Comparison of ENCODE assay signal across 8 cellular contexts in genomic region chr6:42963855-42964605, GRCh38. TPM values are rescaled to one million over a fixed set of nuclear protein-coding genes. Genes with fewer than 3 reads are reported as not detected.
A peak's percentile ranks its signal among the peaks of the same experiment; 100 is the strongest.
DNase-seq lines count a peak whose midpoint lies in the region; ATAC-seq, FAIRE-seq and TF ChIP-seq lines count a peak whose summit lies in the region.

No MANE protein-coding gene starts in this region.

- POLR2A ChIA-PET in RWPE1 (lab: Yijun Ruan, JAX; ENCODE audit: low non-redundant PET) = no interaction called here

- CTCF ChIA-PET in RWPE1 (lab: Yijun Ruan, JAX) = interaction anchor here (0.5 to 0.6 kb wide), 3 partner anchors 16 to 133 kb away, joined by 3 to 5 read pairs (median 5); no protein-coding TSS in a partner anchor

- 0 out of 2 replicates have a peak overlapping the region, but pooled peaks have one; percentile 14 for H3K9ac ChIP-seq in BLaER1

- TF ChIP-seq CTCF in RWPE1 (conservative IDR thresholded peaks at IDR 0.05; ENCODE audit: low read depth) = no peak; the same call in 1 of the 2 replicates
- TF ChIP-seq CTCF in endothelial cell (IDR thresholded peaks at IDR 0.05; ENCODE audit: unreplicated experiment) = peak; percentile 39

- DNase-seq in H54 (ENCODE audit: insufficient read length, low spot score) (peak; percentile 58), RWPE1 (ENCODE audit: low spot score) (no peak), endothelial cell (ENCODE audit: low spot score) (peak; percentile 62), SW480 (ENCODE audit: low spot score) (no peak)
- DNase-seq in stimulated activated naive CD8-positive, alpha-beta T cell treated with anti-CD3 and anti-CD28 coated beads, Interleukin-15, amount 100 ng/mL, for 72 hours = peak in 1 of 2 donors; percentile 35
- DNase-seq in activated CD8-positive, alpha-beta memory T cell treated with anti-CD3 and anti-CD28 coated beads, Interleukin-2, amount 50 U/mL, for 48 hours = no peak

- no peak for TF ChIP-seq POLR2A in H54 (IDR thresholded peaks at IDR 0.05; ENCODE audit: low read depth, low read length)

- no peak overlapping the region for H3K27ac ChIP-seq in BLaER1
- peak overlapping the region; percentile 11; the same call in 1 of the 2 replicates for H3K27ac ChIP-seq in RWPE1

- H3K4me3 Mint-ChIP-seq in endothelial cell (ENCODE audit: unreplicated experiment) = no peak overlapping the region
- H3K4me3 Mint-ChIP-seq in stimulated activated naive CD8-positive, alpha-beta T cell treated with anti-CD3 and anti-CD28 coated beads, Interleukin-15, amount 100 ng/mL, for 72 hours = no peak overlapping the region

- H3K36me3 Mint-ChIP-seq in endothelial cell (ENCODE audit: low read depth, unreplicated experiment) = peaks cover 19% of the 10 kb centered on the region

- no peak for FAIRE-seq in H54 (lab: Jason Lieb, UNC)

- peaks cover 10% of the 10 kb centered on the region for H3K27me3 Mint-ChIP-seq in endothelial cell (ENCODE audit: unreplicated experiment)
- H3K27me3 Mint-ChIP-seq in stimulated activated naive CD8-positive, alpha-beta T cell treated with anti-CD3 and anti-CD28 coated beads, Interleukin-15, amount 100 ng/mL, for 72 hours = peaks cover 8% of the 10 kb centered on the region

- peak; percentile 64 for ATAC-seq in stimulated activated naive CD8-positive, alpha-beta T cell treated with anti-CD3 and anti-CD28 coated beads, Interleukin-15, amount 100 ng/mL, for 72 hours
- ATAC-seq in esophagus mucosa = no peak

- peaks cover 34% of the 10 kb centered on the region for H3K27me3 ChIP-seq in BLaER1

- H3K27ac Mint-ChIP-seq in endothelial cell (ENCODE audit: unreplicated experiment) = no peak overlapping the region
- H3K27ac Mint-ChIP-seq in stimulated activated naive CD8-positive, alpha-beta T cell treated with anti-CD3 and anti-CD28 coated beads, Interleukin-15, amount 100 ng/mL, for 72 hours = no peak overlapping the region

- H4K20me1 ChIP-seq in BLaER1 = peaks cover 25% of the 10 kb centered on the region

- peaks cover 11% of the 10 kb centered on the region; the same call in 1 of the 2 replicates for H3K4me1 ChIP-seq in BLaER1

- no peak overlapping the region for H3K4me3 ChIP-seq in BLaER1

- H3K4me1 Mint-ChIP-seq in endothelial cell (ENCODE audit: unreplicated experiment) = peaks cover 5% of the 10 kb centered on the region
- peaks cover 32% of the 10 kb centered on the region for H3K4me1 Mint-ChIP-seq in stimulated activated naive CD8-positive, alpha-beta T cell treated with anti-CD3 and anti-CD28 coated beads, Interleukin-15, amount 100 ng/mL, for 72 hours

- no peak overlapping the region for H3K4me2 ChIP-seq in BLaER1

- H3K36me3 ChIP-seq in BLaER1 = peaks cover 83% of the 10 kb centered on the region

- no peaks in the 10 kb centered on the region for H3K9me3 ChIP-seq in BLaER1

- no peaks in the 10 kb centered on the region for H3K9me3 Mint-ChIP-seq in endothelial cell (ENCODE audit: unreplicated experiment)
- H3K9me3 Mint-ChIP-seq in stimulated activated naive CD8-positive, alpha-beta T cell treated with anti-CD3 and anti-CD28 coated beads, Interleukin-15, amount 100 ng/mL, for 72 hours = no peaks in the 10 kb centered on the region

RNA-seq across cellular contexts. Expression of gene GNMT, which starts 3.5 kb away (rescaled TPM):
- 0.59 TPM for total RNA-seq in endothelial cell (ENCODE audit: unreplicated experiment)
- not detected for total RNA-seq in esophagus mucosa

RNA-seq across cellular contexts. Expression of gene PEX6, which starts 15.0 kb away (rescaled TPM):
- total RNA-seq in endothelial cell (ENCODE audit: unreplicated experiment) (26.1 TPM), esophagus mucosa (19.4 TPM)

RNA-seq across cellular contexts. Expression of gene PPP2R5D, which starts 20.3 kb away (rescaled TPM):
- 58.0 TPM for total RNA-seq in endothelial cell (ENCODE audit: unreplicated experiment)
- total RNA-seq in esophagus mucosa = 21.2 TPM

RNA-seq across cellular contexts. Expression of gene CNPY3, which starts 34.8 kb away (rescaled TPM):
- 106 TPM for total RNA-seq in endothelial cell (ENCODE audit: unreplicated experiment)
- total RNA-seq in esophagus mucosa = 13.6 TPM

RNA-seq across cellular contexts. Expression of gene PTCRA, which starts 48.2 kb away (rescaled TPM):
- total RNA-seq in endothelial cell (ENCODE audit: unreplicated experiment) = not detected
- total RNA-seq in esophagus mucosa = not detected

Comparison
In these comparisons a context has a peak if more than half of its experiments do, and no peak if none do; other contexts are left out.
1. DNase-seq: peak in H54 (single experiment) and endothelial cell (single experiment); none in RWPE1 (single experiment), SW480 (single experiment) and activated CD8-positive, alpha-beta memory T cell treated with anti-CD3 and anti-CD28 coated beads, Interleukin-2, amount 50 U/mL, for 48 hours (single experiment).